ENCODE assay signal across 8 cellular contexts in the genomic region with DNA sequence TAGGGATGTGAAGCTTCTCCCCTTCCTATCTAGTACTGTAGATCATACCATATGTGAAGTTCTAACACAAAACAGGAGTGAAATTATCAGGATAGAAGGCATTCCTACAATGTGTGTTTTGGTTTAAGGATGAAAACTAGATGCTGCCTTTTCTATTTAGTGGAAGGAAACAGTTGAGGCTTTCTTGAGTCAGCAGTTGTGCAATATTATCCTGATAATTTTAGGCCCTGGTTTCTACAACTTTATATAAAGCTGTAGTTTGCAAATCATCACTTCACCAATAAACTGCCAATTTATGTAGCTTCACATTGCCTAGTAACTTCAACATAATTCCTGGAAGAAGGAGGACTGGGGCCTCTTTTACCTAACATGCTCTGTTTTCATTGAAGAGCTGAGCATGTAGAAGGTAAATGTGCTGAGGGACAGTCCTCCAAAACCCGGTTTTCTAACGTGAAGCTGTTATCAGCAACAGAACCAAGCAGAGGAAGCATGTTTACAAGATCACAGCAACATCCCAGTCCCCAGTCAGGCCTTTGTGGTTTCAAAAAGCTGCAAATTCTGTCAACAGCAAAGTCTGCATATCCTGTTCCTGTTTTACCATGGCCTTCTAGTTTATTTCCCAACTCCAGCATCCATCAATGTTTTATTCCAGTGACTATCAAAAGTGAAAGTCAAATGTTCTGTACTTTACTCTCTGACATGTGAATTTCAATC.
A peak's percentile ranks its signal among the peaks of the same experiment; 100 is the strongest.
DNase-seq lines count a peak whose midpoint lies in the region; ATAC-seq, FAIRE-seq and TF ChIP-seq lines count a peak whose summit lies in the region.

No MANE protein-coding gene starts in this region.

- peak; percentile 57 for DNase-seq in GM12878 (ENCODE audit: low read depth, low spot score)
- DNase-seq in myocyte (ENCODE audit: low read depth), result peak; percentile 22
- no peak for DNase-seq in activated CD4-positive, alpha-beta memory T cell treated with anti-CD3 and anti-CD28 coated beads, Interleukin-2, amount 10 ng/mL, durations not matched to agents 7 days and 5 days
- DNase-seq in activated naive CD4-positive, alpha-beta T cell treated with anti-CD3 and anti-CD28 coated beads, Interleukin-2, amount 50 U/mL, for 72 hours (ENCODE audit: low spot score in 2 of 2), result no peak
- DNase-seq in activated CD4-positive, alpha-beta T cell treated with anti-CD3 and anti-CD28 coated beads for 1 hour, result no peak
- DNase-seq in CD8-positive, alpha-beta T cell, result no peak

- no peaks in the 10 kb centered on the region for H3K79me2 ChIP-seq in GM12878 (ENCODE audit: control insufficient read depth, insufficient read depth, low read length)

- no peak overlapping the region for H3K4me3 Mint-ChIP-seq in activated CD4-positive, alpha-beta memory T cell treated with anti-CD3 and anti-CD28 coated beads, Interleukin-2, amount 10 ng/mL, durations not matched to agents 7 days and 5 days
- no peak overlapping the region for H3K4me3 Mint-ChIP-seq in CD8-positive, alpha-beta T cell

- no peaks in the 10 kb centered on the region for H3K4me1 Mint-ChIP-seq in activated CD4-positive, alpha-beta memory T cell treated with anti-CD3 and anti-CD28 coated beads, Interleukin-2, amount 10 ng/mL, durations not matched to agents 7 days and 5 days
- H3K4me1 Mint-ChIP-seq in CD8-positive, alpha-beta T cell (ENCODE audit: low read depth), result peaks cover 8% of the 10 kb centered on the region

- SMC1A ChIA-PET in GM12878 (lab: Charles Lee; ENCODE audit: uncharacterized antibody, unreplicated experiment), result interaction anchor here (0.7 to 2.0 kb wide), 19 partner anchors 10 to 333 kb away, joined by 3 to 8 read pairs (median 3); no protein-coding TSS in a partner anchor

- no peaks in the 10 kb centered on the region for H3K27me3 Mint-ChIP-seq in activated CD4-positive, alpha-beta memory T cell treated with anti-CD3 and anti-CD28 coated beads, Interleukin-2, amount 10 ng/mL, durations not matched to agents 7 days and 5 days
- H3K27me3 Mint-ChIP-seq in CD8-positive, alpha-beta T cell (ENCODE audit: low read depth), result no peaks in the 10 kb centered on the region

- no peaks in the 10 kb centered on the region for H4K20me1 ChIP-seq in GM12878 (ENCODE audit: control insufficient read depth, insufficient read depth)

- no peak for TF ChIP-seq EP300 in GM12878 (IDR thresholded peaks at IDR 0.05; ENCODE audit: borderline replicate concordance in 1 of 2, control insufficient read depth in 1 of 2, low read depth in 2 of 2, low read length in 2 of 2)

- CTCF ChIA-PET in GM12878 (lab: Yijun Ruan, JAX), result interaction anchor here (0.7 to 1.0 kb wide), 3 partner anchors 9 to 52 kb away, joined by 3 read pairs; no protein-coding TSS in a partner anchor
- CTCF ChIA-PET in activated CD4-positive, alpha-beta memory T cell treated with anti-CD3 and anti-CD28 coated beads, Interleukin-2, amount 10 ng/mL, durations not matched to agents 7 days and 5 days (lab: Charles Lee), result no interaction called here
- CTCF ChIA-PET in CD8-positive, alpha-beta T cell (lab: Charles Lee), result no interaction called here

- peaks cover 14% of the 10 kb centered on the region for H3K4me1 ChIP-seq in GM12878 (ENCODE audit: control insufficient read depth, insufficient read depth, low read length)
- no peaks in the 10 kb centered on the region for H3K4me1 ChIP-seq in CD8-positive, alpha-beta T cell (ENCODE audit: insufficient read depth, low read length)

- H3K36me3 Mint-ChIP-seq in activated CD4-positive, alpha-beta memory T cell treated with anti-CD3 and anti-CD28 coated beads, Interleukin-2, amount 10 ng/mL, durations not matched to agents 7 days and 5 days (ENCODE audit: low read depth), result no peaks in the 10 kb centered on the region
- H3K36me3 Mint-ChIP-seq in activated naive CD4-positive, alpha-beta T cell treated with anti-CD3 and anti-CD28 coated beads, Interleukin-2, amount 50 U/mL, for 72 hours, result no peaks in the 10 kb centered on the region
- H3K36me3 Mint-ChIP-seq in CD8-positive, alpha-beta T cell, result no peaks in the 10 kb centered on the region

- 0% methylated on average over 2 of the region's 2 CpGs for WGBS in GM12878 (ENCODE audit: insufficient coverage, insufficient replicate concordance, low lambda C conversion rate, missing lambda C conversion rate)

- peak; percentile 18 for FAIRE-seq in GM12878 (lab: Jason Lieb, UNC)

- POLR2A ChIA-PET in GM12878 (lab: Charles Lee), result interaction anchor here (0.7 to 1.1 kb wide), 2 partner anchors 39 to 40 kb away, joined by 3 read pairs; no protein-coding TSS in a partner anchor
- POLR2A ChIA-PET in activated CD4-positive, alpha-beta memory T cell treated with anti-CD3 and anti-CD28 coated beads, Interleukin-2, amount 10 ng/mL, durations not matched to agents 7 days and 5 days (lab: Charles Lee), result no interaction called here
- POLR2A ChIA-PET in CD8-positive, alpha-beta T cell (lab: Charles Lee), result no interaction called here

- no peak for TF ChIP-seq RAD21 in GM12878 (IDR thresholded peaks at IDR 0.05; ENCODE audit: insufficient read depth, low read depth, low read length)

- in situ Hi-C loops in GM12878 (cut with MboI), result no loop called here

- no peak overlapping the region for H3K27ac Mint-ChIP-seq in activated CD4-positive, alpha-beta memory T cell treated with anti-CD3 and anti-CD28 coated beads, Interleukin-2, amount 10 ng/mL, durations not matched to agents 7 days and 5 days
- no peak overlapping the region for H3K27ac Mint-ChIP-seq in activated naive CD4-positive, alpha-beta T cell treated with anti-CD3 and anti-CD28 coated beads, Interleukin-2, amount 50 U/mL, for 72 hours
- H3K27ac Mint-ChIP-seq in CD8-positive, alpha-beta T cell, result no peak overlapping the region

- intact Hi-C loops in GM12878 (cut with micrococcal nuclease; ENCODE audit: unreplicated experiment), result no loop called here
- intact Hi-C loops in CD8-positive, alpha-beta T cell (cut with DNase I, micrococcal nuclease), result no loop called here

- H3K9ac ChIP-seq in GM12878 (ENCODE audit: control insufficient read depth, insufficient read depth, low read length), result peak overlapping the region; percentile 21; the same call in 1 of the 2 replicates

- H3K36me3 ChIP-seq in GM12878 (ENCODE audit: control insufficient read depth in 2 of 2, insufficient read depth in 2 of 2, low read length in 1 of 2), result no peaks in the 10 kb centered on the region
- H3K36me3 ChIP-seq in CD8-positive, alpha-beta T cell (ENCODE audit: insufficient read depth, low read length), result no peaks in the 10 kb centered on the region

- H3K27ac ChIP-seq in GM12878 (ENCODE audit: control insufficient read depth, insufficient read depth), result peak overlapping the region; percentile 63
- no peak overlapping the region for H3K27ac ChIP-seq in CD8-positive, alpha-beta T cell (ENCODE audit: low read depth, low read length)

- ATAC-seq in GM18873 (IDR thresholded peaks at IDR 0.05; ENCODE audit: low FRiP score, unreplicated experiment), result peak; percentile 32
- ATAC-seq in HG03159 (IDR thresholded peaks at IDR 0.05; ENCODE audit: unreplicated experiment), result peak; percentile 63
- ATAC-seq in GM12878, result peak; percentile 79
- no peak for ATAC-seq in activated naive CD4-positive, alpha-beta T cell treated with anti-CD3 and anti-CD28 coated beads, Interleukin-2, amount 50 U/mL, for 72 hours
- ATAC-seq in CD8-positive, alpha-beta T cell, result no peak

- H3K9me3 Mint-ChIP-seq in activated CD4-positive, alpha-beta memory T cell treated with anti-CD3 and anti-CD28 coated beads, Interleukin-2, amount 10 ng/mL, durations not matched to agents 7 days and 5 days, result no peaks in the 10 kb centered on the region
- peaks cover 0 to 5% of the 10 kb centered on the region in 2 donors for H3K9me3 Mint-ChIP-seq in activated naive CD4-positive, alpha-beta T cell treated with anti-CD3 and anti-CD28 coated beads, Interleukin-2, amount 50 U/mL, for 72 hours
- H3K9me3 Mint-ChIP-seq in CD8-positive, alpha-beta T cell, result no peaks in the 10 kb centered on the region

- RAD21 ChIA-PET in GM12878 (lab: Charles Lee; ENCODE audit: unreplicated experiment), result interaction anchor here (1.0 to 1.8 kb wide), 7 partner anchors 43 to 334 kb away, joined by 3 to 11 read pairs (median 5); no protein-coding TSS in a partner anchor

- TF ChIP-seq POLR2A in GM12878 (IDR thresholded peaks at IDR 0.05; ENCODE audit: low read depth, low read length), result no peak

- no peak for TF ChIP-seq CTCF in GM12878 (IDR thresholded peaks at IDR 0.05 in 2 of 3, conservative IDR thresholded peaks at IDR 0.05 in 1 of 3; ENCODE audit: control insufficient read depth in 2 of 3, extremely low read depth in 1 of 3, insufficient read depth in 1 of 3, low read depth in 3 of 3, low read length in 3 of 3)
- no peak for TF ChIP-seq CTCF in CD8-positive, alpha-beta T cell (IDR thresholded peaks at IDR 0.05)

- H3K27me3 ChIP-seq in GM12878 (replicated peaks in 1 of 2; ENCODE audit: control insufficient read depth in 2 of 2, insufficient read depth in 2 of 2, low read length in 1 of 2), result no peaks in the 10 kb centered on the region
- H3K27me3 ChIP-seq in CD8-positive, alpha-beta T cell (ENCODE audit: insufficient read depth, low read length), result no peaks in the 10 kb centered on the region

- H3K4me3 ChIP-seq in GM12878, result peak overlapping the region; percentile 1; the same call in 1 of the 2 replicates
- H3K4me3 ChIP-seq in CD8-positive, alpha-beta T cell (ENCODE audit: low read depth, low read length), result no peak overlapping the region

- BruUV-seq in GM12878 (replicated peaks; lab: Mats Ljungman, UMichigan), result no TSS peak

- no peaks in the 10 kb centered on the region; the same call in 1 of the 3 replicates for H3K9me3 ChIP-seq in GM12878 (replicated peaks; ENCODE audit: control insufficient read depth, insufficient read depth, low read length)
- H3K9me3 ChIP-seq in CD8-positive, alpha-beta T cell (ENCODE audit: low read length), result no peaks in the 10 kb centered on the region

- H2AFZ ChIP-seq in GM12878 (ENCODE audit: control insufficient read depth, low read depth, low read length), result peak overlapping the region; percentile 77

- peak overlapping the region; percentile 68 for H3K4me2 ChIP-seq in GM12878 (ENCODE audit: control insufficient read depth, insufficient read depth)

TF ChIP-seq in GM12878, 131 proteins besides CTCF, POLR2A, EP300 and RAD21 (continues in another document):
- TF ChIP-seq EGR1 (IDR thresholded peaks at IDR 0.05; ENCODE audit: borderline replicate concordance in 1 of 2, low read depth in 2 of 2, low read length in 2 of 2), result no peak
- no peak for TF ChIP-seq STAT3 (IDR thresholded peaks at IDR 0.05; ENCODE audit: low read depth, low read length)

Comparison
In these comparisons a context has a peak if more than half of its experiments do, and no peak if none do; other contexts are left out.
1. ATAC-seq: peak in GM18873 (single experiment), HG03159 (single experiment) and GM12878 (single experiment); none in activated naive CD4-positive, alpha-beta T cell treated with anti-CD3 and anti-CD28 coated beads, Interleukin-2, amount 50 U/mL, for 72 hours (0 of 2) and CD8-positive, alpha-beta T cell (single experiment).
2. DNase-seq: peak in GM12878 (single experiment) and myocyte (single experiment); none in activated CD4-positive, alpha-beta memory T cell treated with anti-CD3 and anti-CD28 coated beads, Interleukin-2, amount 10 ng/mL, durations not matched to agents 7 days and 5 days (single experiment), activated naive CD4-positive, alpha-beta T cell treated with anti-CD3 and anti-CD28 coated beads, Interleukin-2, amount 50 U/mL, for 72 hours (0 of 2), activated CD4-positive, alpha-beta T cell treated with anti-CD3 and anti-CD28 coated beads for 1 hour (single experiment) and CD8-positive, alpha-beta T cell (0 of 7).